8 cellular contexts compared by ENCODE assay signal in genomic region chr12:43957732-43958131, GRCh38.
DNase-seq lines count a peak whose midpoint lies in the region; ATAC-seq and TF ChIP-seq lines count a peak whose summit lies in the region.

No MANE protein-coding gene starts in this region.

- POLR2A ChIA-PET in Caco-2 (lab: Charles Lee): no interaction called here
- POLR2A ChIA-PET in activated CD4-positive, alpha-beta memory T cell treated with anti-CD3 and anti-CD28 coated beads for 36 hours (lab: Charles Lee): no interaction called here

- peak in 1 of 2 experiments; percentile 66 for DNase-seq in Caco-2
- peak; percentile 33 for DNase-seq in NCI-H1694 treated with DMSO at 0.1 percent for 48 hours (lab: John Stamatoyannopoulos, UW)
- peak; percentile 10 for DNase-seq in activated CD4-positive, alpha-beta memory T cell treated with anti-CD3 and anti-CD28 coated beads for 36 hours
- no peak for DNase-seq in left cardiac atrium
- peak; percentile 26 for DNase-seq in skeletal muscle cell (ENCODE audit: low read depth)
- no peak for DNase-seq in stimulated activated CD4-positive, alpha-beta T cell treated with anti-CD3 and anti-CD28 coated beads, Interleukin-1b, Interleukin-23, amount 100 ng/mL, for 48 hours

- H3K4me3 Mint-ChIP-seq in Caco-2 (ENCODE audit: unreplicated experiment): no peak overlapping the region
- H3K4me3 Mint-ChIP-seq in activated CD4-positive, alpha-beta memory T cell treated with anti-CD3 and anti-CD28 coated beads for 36 hours: no peak overlapping the region

- intact Hi-C loops in Caco-2 (cut with micrococcal nuclease; ENCODE audit: unreplicated experiment) (loop anchor here (1.0 to 10.0 kb wide), 5 partner anchors 43 to 974 kb away; no protein-coding TSS in a partner anchor), left cardiac atrium (cut with DNase I) (loop anchor here in 1 of 2 donors (2.0 kb wide), 1 partner anchor 973 kb away; no protein-coding TSS in a partner anchor)
- intact Hi-C loops in activated CD4-positive, alpha-beta memory T cell treated with anti-CD3 and anti-CD28 coated beads for 36 hours (cut with micrococcal nuclease): loop anchor here (5.0 kb wide), 2 partner anchors 815 to 975 kb away; no protein-coding TSS in a partner anchor

- ATAC-seq in GM18867 (IDR thresholded peaks at IDR 0.05; ENCODE audit: unreplicated experiment) (peak; percentile 98), HG02938 (IDR thresholded peaks at IDR 0.05; ENCODE audit: unreplicated experiment) (peak; percentile 97), left cardiac atrium (peak; percentile 61 to 77)

- no peaks in the 10 kb centered on the region for H3K9me3 Mint-ChIP-seq in Caco-2 (ENCODE audit: unreplicated experiment)
- no peaks in the 10 kb centered on the region for H3K9me3 Mint-ChIP-seq in activated CD4-positive, alpha-beta memory T cell treated with anti-CD3 and anti-CD28 coated beads for 36 hours

- no peak overlapping the region for H3K27ac Mint-ChIP-seq in Caco-2 (ENCODE audit: unreplicated experiment)
- no peak overlapping the region for H3K27ac Mint-ChIP-seq in activated CD4-positive, alpha-beta memory T cell treated with anti-CD3 and anti-CD28 coated beads for 36 hours

- H3K36me3 ChIP-seq in Caco-2 (ENCODE audit: control insufficient read depth, insufficient read depth, low read length): no peaks in the 10 kb centered on the region

- BruUV-seq in Caco-2 (replicated peaks; lab: Mats Ljungman, UMichigan): no TSS peak

- H3K4me3 ChIP-seq in Caco-2 (ENCODE audit: low read depth, low read length): no peak overlapping the region
- H3K4me3 ChIP-seq in skeletal muscle cell (ENCODE audit: low read depth, low read length): no peak overlapping the region

- no peaks in the 10 kb centered on the region for H3K27me3 Mint-ChIP-seq in Caco-2 (ENCODE audit: insufficient read depth, unreplicated experiment)
- no peaks in the 10 kb centered on the region for H3K27me3 Mint-ChIP-seq in activated CD4-positive, alpha-beta memory T cell treated with anti-CD3 and anti-CD28 coated beads for 36 hours

- no peaks in the 10 kb centered on the region for H3K36me3 Mint-ChIP-seq in Caco-2 (ENCODE audit: insufficient read depth, unreplicated experiment)
- no peaks in the 10 kb centered on the region for H3K36me3 Mint-ChIP-seq in activated CD4-positive, alpha-beta memory T cell treated with anti-CD3 and anti-CD28 coated beads for 36 hours

- no peaks in the 10 kb centered on the region for H3K9me3 ChIP-seq in Caco-2

- peak; percentile 56 to 69 for TF ChIP-seq CTCF in Caco-2 (IDR thresholded peaks at IDR 0.05; ENCODE audit: insufficient read depth in 1 of 2, low read depth in 1 of 2, low read length in 1 of 2, severe bottlenecking in 1 of 2, unreplicated experiment in 1 of 2)

- no peaks in the 10 kb centered on the region; the same call in 1 of the 2 replicates for H3K4me1 ChIP-seq in Caco-2

- H3K27me3 ChIP-seq in Caco-2 (replicated peaks; ENCODE audit: control insufficient read depth, insufficient read depth, low read length): no peaks in the 10 kb centered on the region

- CTCF ChIA-PET in Caco-2 (lab: Charles Lee): no interaction called here
- CTCF ChIA-PET in activated CD4-positive, alpha-beta memory T cell treated with anti-CD3 and anti-CD28 coated beads for 36 hours (lab: Charles Lee): interaction anchor here (0.7 kb wide), 1 partner anchor 973 kb away, joined by 5 read pairs; no protein-coding TSS in a partner anchor

- H3K4me1 Mint-ChIP-seq in Caco-2 (ENCODE audit: low read depth, unreplicated experiment): peaks cover 6% of the 10 kb centered on the region
- H3K4me1 Mint-ChIP-seq in activated CD4-positive, alpha-beta memory T cell treated with anti-CD3 and anti-CD28 coated beads for 36 hours (ENCODE audit: low read depth): peaks cover 10% of the 10 kb centered on the region

Comparison
In these comparisons a context has a peak if more than half of its experiments do, and no peak if none do; other contexts are left out.
1. DNase-seq: peak in NCI-H1694 treated with DMSO at 0.1 percent for 48 hours (single experiment), activated CD4-positive, alpha-beta memory T cell treated with anti-CD3 and anti-CD28 coated beads for 36 hours (single experiment) and skeletal muscle cell (single experiment); none in left cardiac atrium (single experiment) and stimulated activated CD4-positive, alpha-beta T cell treated with anti-CD3 and anti-CD28 coated beads, Interleukin-1b, Interleukin-23, amount 100 ng/mL, for 48 hours (single experiment).
2. Peak in every context shown above with its lines, with median percentiles within 50 percentile points of each other: ATAC-seq.